In genomic region chr13:59094149-59094548, GRCh38 we compare ENCODE assay signal across 19 cellular contexts.
DNase-seq lines count a peak whose midpoint lies in the region; ATAC-seq, FAIRE-seq and TF ChIP-seq lines count a peak whose summit lies in the region.
"Had no signal": no experiment of that assay in that cellular context is flagged by ENCODE, and none has a peak within 500 bp of the region (broad histone marks: within the 10 kb centered on the region; RNA-seq: fewer than 3 reads in every experiment).

No MANE protein-coding gene starts in this region.

- H3K79me2 ChIP-seq in endothelial cell of umbilical vein (ENCODE audit: control insufficient read depth, insufficient read depth, low read length): no peaks in the 10 kb centered on the region

- H3K4me3 ChIP-seq in IMR-90 (ENCODE audit: insufficient read depth, low read depth, low read length) (no peak overlapping the region), endothelial cell of umbilical vein (replicated peaks in 1 of 3; ENCODE audit: insufficient read depth in 1 of 3, low read depth in 1 of 3, low read length in 3 of 3) (no peak overlapping the region)

- DNase-seq in ELR (ENCODE audit: low read depth): peak; percentile 9
- DNase-seq in IMR-90: peak; percentile 2
- DNase-seq in RKO (ENCODE audit: low spot score): peak; percentile 44
- peak; percentile 61 for DNase-seq in endothelial cell of umbilical vein (ENCODE audit: low read depth, low spot score)
- no peak for DNase-seq in NCI-H2107 treated with DMSO at 0.1 percent for 48 hours (lab: John Stamatoyannopoulos, UW; ENCODE audit: unreplicated experiment)
- no peak for DNase-seq in DMS53 (lab: John Stamatoyannopoulos, UW)
- DNase-seq: CD8-positive, alpha-beta T cell; GF-D8; KG1; NCI-H1092; NCI-H187; NCI-H774; Right ventricle myocardium superior; T-helper 2 cell had no signal

- WGBS in IMR-90 (ENCODE audit: extremely low coverage in 2 of 2, insufficient read length in 1 of 2), 2 experiments: no CpG with 5 or more reads among the region's 2 CpGs

- peak; percentile 64 for FAIRE-seq in endothelial cell of umbilical vein (lab: Jason Lieb, UNC)
- FAIRE-seq: D721Med, GM19239, H54 had no signal

- no peak overlapping the region for H4K5ac ChIP-seq in IMR-90 (ENCODE audit: low read depth, low read length)

- TF ChIP-seq POLR2A in IMR-90 (IDR thresholded peaks at IDR 0.05; ENCODE audit: low read depth, low read length) (no peak), endothelial cell of umbilical vein (IDR thresholded peaks at IDR 0.05; ENCODE audit: low read depth, low read length) (no peak)

- POLR2A ChIA-PET in IMR-90 (lab: Charles Lee; ENCODE audit: unreplicated experiment): no interaction called here
- POLR2A ChIA-PET in endothelial cell of umbilical vein (lab: Charles Lee): no interaction called here

- dilution Hi-C loops in IMR-90 (cut with HindIII; ENCODE audit: low sequenced_read_pairs, unreplicated experiment) (no loop called here), endothelial cell of umbilical vein (cut with MboI; ENCODE audit: extremely low pct_ligation_motif_present, low sequenced_read_pairs) (no loop called here)

- H4K8ac ChIP-seq in IMR-90 (ENCODE audit: low read depth in 2 of 2, low read length in 2 of 2): no peak overlapping the region

- intact Hi-C loops in IMR-90 (cut with micrococcal nuclease) (no loop called here), endothelial cell of umbilical vein (cut with micrococcal nuclease) (no loop called here)

- H3K27me3 ChIP-seq in IMR-90 (ENCODE audit: control insufficient read depth, insufficient read depth, low read length) (peaks cover 5% of the 10 kb centered on the region), endothelial cell of umbilical vein (ENCODE audit: control insufficient read depth in 2 of 2, insufficient read depth in 2 of 2, low read length in 2 of 2) (no peaks in the 10 kb centered on the region)

- H3K9me3 ChIP-seq in IMR-90 (ENCODE audit: control insufficient read depth, insufficient read depth, low read length): no peaks in the 10 kb centered on the region
- no peaks in the 10 kb centered on the region for H3K9me3 ChIP-seq in endothelial cell of umbilical vein (replicated peaks; ENCODE audit: control insufficient read depth, insufficient read depth, low read length)

- H3K4me2 ChIP-seq in IMR-90 (ENCODE audit: low read depth, low read length): no peak overlapping the region
- no peak overlapping the region for H3K4me2 ChIP-seq in endothelial cell of umbilical vein (ENCODE audit: insufficient read depth, low read length)

- H3K23ac ChIP-seq in IMR-90 (ENCODE audit: low read depth, low read length): no peak overlapping the region

- H4K91ac ChIP-seq in IMR-90 (ENCODE audit: insufficient read depth, low read depth, low read length): no peak overlapping the region

- H4K20me1 ChIP-seq in IMR-90 (ENCODE audit: insufficient read depth, low read length) (no peaks in the 10 kb centered on the region), endothelial cell of umbilical vein (replicated peaks; ENCODE audit: control insufficient read depth, extremely low read depth, insufficient read depth, low read length) (no peaks in the 10 kb centered on the region)

- H3K4me1 ChIP-seq in IMR-90 (ENCODE audit: control insufficient read depth, insufficient read depth, low read length) (peaks cover 4% of the 10 kb centered on the region), endothelial cell of umbilical vein (ENCODE audit: control insufficient read depth, extremely low read depth, insufficient read depth, low read length) (peaks cover 9% of the 10 kb centered on the region)

- BruUV-seq in IMR-90 (replicated peaks; lab: Mats Ljungman, UMichigan): no TSS peak
- BruUV-seq in endothelial cell of umbilical vein (replicated peaks; lab: Mats Ljungman, UMichigan): no TSS peak

- H2BK15ac ChIP-seq in IMR-90 (ENCODE audit: low read depth, low read length): no peak overlapping the region

- H2AFZ ChIP-seq in IMR-90 (replicated peaks; ENCODE audit: low read length, poor library complexity): no peak overlapping the region
- no peak overlapping the region for H2AFZ ChIP-seq in endothelial cell of umbilical vein (ENCODE audit: low read depth, low read length)

- no peak for TF ChIP-seq CTCF in IMR-90 (conservative IDR thresholded peaks at IDR 0.05; ENCODE audit: low read depth, low read length)
- TF ChIP-seq CTCF in endothelial cell of umbilical vein (IDR thresholded peaks at IDR 0.05; ENCODE audit: extremely low read depth in 1 of 2, insufficient read depth in 1 of 2, low read depth in 1 of 2, low read length in 2 of 2): no peak

- H3K9me1 ChIP-seq in IMR-90 (ENCODE audit: insufficient read depth, low read length) (no peaks in the 10 kb centered on the region; the same call in 1 of the 2 replicates), endothelial cell of umbilical vein (replicated peaks; ENCODE audit: control insufficient read depth, extremely low read depth, insufficient read depth, low read length) (no peaks in the 10 kb centered on the region)

- H3K79me1 ChIP-seq in IMR-90 (ENCODE audit: low read depth in 1 of 2, low read length in 2 of 2): no peaks in the 10 kb centered on the region

- H2BK120ac ChIP-seq in IMR-90 (ENCODE audit: low read depth, low read length): no peak overlapping the region

- no peak overlapping the region for H2AK9ac ChIP-seq in IMR-90 (replicated peaks; ENCODE audit: low read depth, low read length, poor library complexity)

- H3K27ac ChIP-seq in IMR-90 (ENCODE audit: insufficient read depth, low read length) (no peak overlapping the region), endothelial cell of umbilical vein (ENCODE audit: insufficient read depth, low read depth, low read length) (no peak overlapping the region)

- in situ Hi-C loops in IMR-90 (cut with MboI; ENCODE audit: low sequenced_read_pairs): no loop called here

- H2AK5ac ChIP-seq in IMR-90 (ENCODE audit: low read depth, low read length): no peak overlapping the region

- H3K9ac ChIP-seq in IMR-90 (ENCODE audit: low read depth, low read length) (no peak overlapping the region), endothelial cell of umbilical vein (replicated peaks; ENCODE audit: extremely low read depth, insufficient read depth, low read length) (no peak overlapping the region)

- H2BK20ac ChIP-seq in IMR-90 (ENCODE audit: low read depth, low read length): no peak overlapping the region

- no peak overlapping the region for H2BK5ac ChIP-seq in IMR-90 (ENCODE audit: low read depth, low read length, poor library complexity, severe bottlenecking)

- H3K14ac ChIP-seq in IMR-90 (replicated peaks; ENCODE audit: low read depth, low read length): no peak overlapping the region

- H3K4ac ChIP-seq in IMR-90 (ENCODE audit: low read depth, low read length): no peak overlapping the region

- CTCF ChIA-PET in IMR-90 (lab: Yijun Ruan, JAX) (no interaction called here), endothelial cell of umbilical vein (lab: Charles Lee) (no interaction called here)

- H3K36me3 ChIP-seq in IMR-90 (ENCODE audit: control insufficient read depth, insufficient read depth, low read length) (no peaks in the 10 kb centered on the region), endothelial cell of umbilical vein (ENCODE audit: control insufficient read depth in 2 of 2, extremely low read depth in 1 of 2, insufficient read depth in 2 of 2, low read length in 2 of 2) (no peaks in the 10 kb centered on the region)

- H3K56ac ChIP-seq in IMR-90 (ENCODE audit: extremely low read depth, insufficient read depth, low read length): no peak overlapping the region

- H3K18ac ChIP-seq in IMR-90 (ENCODE audit: low read depth, low read length): no peak overlapping the region

- TF ChIP-seq RAD21 in IMR-90 (IDR thresholded peaks at IDR 0.05; ENCODE audit: low read length): no peak

- ATAC-seq in IMR-90 (ENCODE audit: low read depth): no peak
- no peak for ATAC-seq in GM21576 (IDR thresholded peaks at IDR 0.05; ENCODE audit: unreplicated experiment)
- ATAC-seq in HG02938 (IDR thresholded peaks at IDR 0.05; ENCODE audit: unreplicated experiment): no peak
- ATAC-seq: CD8-positive, alpha-beta T cell had no signal

TF ChIP-seq in IMR-90, 13 proteins besides CTCF, POLR2A, EP300 and RAD21:
- TF ChIP-seq USF2 (IDR thresholded peaks at IDR 0.05; ENCODE audit: low read depth, low read length): no peak
TF ChIP-seq in IMR-90: peak in this region for 0.

TF ChIP-seq in endothelial cell of umbilical vein, 7 proteins besides CTCF, POLR2A, EP300 and RAD21:
- peak; percentile 57 for TF ChIP-seq GATA2 (IDR thresholded peaks at IDR 0.05; ENCODE audit: insufficient read depth, insufficient read length, low read depth, low read length)
- TF ChIP-seq FOS (IDR thresholded peaks at IDR 0.05; ENCODE audit: borderline replicate concordance, insufficient read depth, low read length): peak; percentile 71
- peak; percentile 30 for TF ChIP-seq POLR2AphosphoS5 (IDR thresholded peaks at IDR 0.05; ENCODE audit: insufficient read depth, low read depth, low read length)
- TF ChIP-seq JUN (IDR thresholded peaks at IDR 0.05; ENCODE audit: borderline replicate concordance, insufficient read depth, insufficient read length, low read depth): peak; percentile 78
- TF ChIP-seq EZH2 (IDR thresholded peaks at IDR 0.05; ENCODE audit: borderline replicate concordance, low read depth, low read length, severe bottlenecking): no peak
- TF ChIP-seq, protein P1, sequence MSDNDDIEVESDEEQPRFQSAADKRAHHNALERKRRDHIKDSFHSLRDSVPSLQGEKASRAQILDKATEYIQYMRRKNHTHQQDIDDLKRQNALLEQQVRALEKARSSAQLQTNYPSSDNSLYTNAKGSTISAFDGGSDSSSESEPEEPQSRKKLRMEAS (IDR thresholded peaks at IDR 0.05; ENCODE audit: insufficient read depth, insufficient read length): no peak

Comparison
In these comparisons a context has a peak if more than half of its experiments do, and no peak if none do; other contexts are left out.
1. DNase-seq: peak in ELR (single experiment), IMR-90 (single experiment), RKO (single experiment) and endothelial cell of umbilical vein (single experiment); none in NCI-H2107 treated with DMSO at 0.1 percent for 48 hours (single experiment) and DMS53 (single experiment).